ENCODE assay signal across 33 cellular contexts in the genomic region with DNA sequence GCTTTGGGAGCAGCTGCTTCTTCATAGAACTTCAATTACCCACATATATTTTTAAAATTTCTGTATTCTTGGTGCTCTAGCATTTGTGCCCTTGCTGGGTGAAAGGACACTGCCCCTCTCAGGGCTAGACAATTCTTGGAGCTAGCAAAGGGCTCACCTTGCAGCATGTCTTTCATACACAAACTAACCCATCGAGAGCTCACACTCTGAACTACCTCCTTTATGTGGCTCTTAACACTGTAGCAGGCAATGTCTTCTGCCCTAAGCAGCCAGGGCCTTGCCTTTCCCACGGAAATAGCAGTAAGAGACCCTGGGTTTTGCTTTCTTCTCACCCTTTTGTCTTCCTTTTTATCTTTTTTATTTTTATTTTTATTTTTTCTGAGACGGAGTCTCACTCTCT.
"Had no signal": no experiment of that assay in that cellular context is flagged by ENCODE, and none has a peak within 500 bp of the region (broad histone marks: within the 10 kb centered on the region; RNA-seq: fewer than 3 reads in every experiment).

No MANE protein-coding gene starts in this region.

- H3K36me3 ChIP-seq: ascending aorta, cardiac muscle cell had no signal

- H3K27me3 Mint-ChIP-seq: activated CD8-positive, alpha-beta memory T cell treated with anti-CD3 and anti-CD28 coated beads, Interleukin-2, amount 10 ng/mL, durations not matched to agents 7 days and 5 days; activated naive CD4-positive, alpha-beta T cell treated with anti-CD3 and anti-CD28 coated beads, Interleukin-2, amount 10 ng/mL, durations not matched to agents 7 days and 5 days had no signal

- H3K4me3 Mint-ChIP-seq: activated CD4-positive, alpha-beta memory T cell treated with anti-CD3 and anti-CD28 coated beads, Interleukin-2, amount 10 ng/mL, durations not matched to agents 7 days and 5 days; activated CD4-positive, alpha-beta T cell treated with anti-CD3 and anti-CD28 coated beads for 36 hours; activated CD8-positive, alpha-beta memory T cell treated with anti-CD3 and anti-CD28 coated beads, Interleukin-2, amount 10 ng/mL, durations not matched to agents 7 days and 5 days; activated CD8-positive, alpha-beta T cell treated with anti-CD3 and anti-CD28 coated beads, Interleukin-2, amount 10 ng/mL, durations not matched to agents 7 days and 5 days; activated naive CD4-positive, alpha-beta T cell treated with anti-CD3 and anti-CD28 coated beads, Interleukin-2, amount 10 ng/mL, durations not matched to agents 7 days and 5 days; activated naive CD4-positive, alpha-beta T cell treated with anti-CD3 and anti-CD28 coated beads, Interleukin-2, amount 50 U/mL, for 24 hours; activated naive CD8-positive, alpha-beta T cell; activated naive CD8-positive, alpha-beta T cell treated with anti-CD3 and anti-CD28 coated beads, Interleukin-2, amount 10 ng/mL, durations not matched to agents 7 days and 5 days; activated naive CD8-positive, alpha-beta T cell treated with anti-CD3 and anti-CD28 coated beads, Interleukin-2, amount 50 U/mL, for 24 hours; activated T-cell treated with anti-CD3 and anti-CD28 coated beads, Interleukin-2, amount 50 U/mL, for 24 hours; T-cell; T-helper 17 cell had no signal

- ATAC-seq: activated CD4-positive, alpha-beta T cell treated with anti-CD3 and anti-CD28 coated beads for 36 hours; activated CD4-positive, CD25-positive, alpha-beta regulatory T cell treated with anti-CD3 and anti-CD28 coated beads, Interleukin-2, amount 50 U/mL, for 24 hours; activated CD8-positive, alpha-beta memory T cell treated with anti-CD3 and anti-CD28 coated beads, Interleukin-2, amount 10 ng/mL, durations not matched to agents 7 days and 5 days; activated CD8-positive, alpha-beta T cell treated with anti-CD3 and anti-CD28 coated beads, Interleukin-2, amount 10 ng/mL, durations not matched to agents 7 days and 5 days; activated naive CD8-positive, alpha-beta T cell treated with anti-CD3 and anti-CD28 coated beads, Interleukin-2, amount 50 U/mL, for 24 hours; T-cell; T-helper 17 cell had no signal

- H3K36me3 Mint-ChIP-seq: activated CD8-positive, alpha-beta memory T cell treated with anti-CD3 and anti-CD28 coated beads, Interleukin-2, amount 10 ng/mL, durations not matched to agents 7 days and 5 days; activated naive CD4-positive, alpha-beta T cell treated with anti-CD3 and anti-CD28 coated beads, Interleukin-2, amount 10 ng/mL, durations not matched to agents 7 days and 5 days; activated naive CD4-positive, alpha-beta T cell treated with anti-CD3 and anti-CD28 coated beads, Interleukin-2, amount 50 U/mL, for 24 hours; activated naive CD8-positive, alpha-beta T cell; activated naive CD8-positive, alpha-beta T cell treated with anti-CD3 and anti-CD28 coated beads, Interleukin-2, amount 10 ng/mL, durations not matched to agents 7 days and 5 days; brain; T-cell had no signal

- DNase-seq: activated CD4-positive, alpha-beta memory T cell treated with anti-CD3 and anti-CD28 coated beads, Interleukin-2, amount 10 ng/mL, durations not matched to agents 7 days and 5 days; activated CD4-positive, alpha-beta T cell treated with anti-CD3 and anti-CD28 coated beads for 1 hour; activated CD4-positive, alpha-beta T cell treated with anti-CD3 and anti-CD28 coated beads for 36 hours; activated CD4-positive, alpha-beta T cell treated with anti-CD3 and anti-CD28 coated beads for 48 hours; activated CD4-positive, alpha-beta T cell treated with anti-CD3 and anti-CD28 coated beads, Interleukin-2, amount 50 U/mL, for 1 hour; activated CD4-positive, alpha-beta T cell treated with anti-CD3 and anti-CD28 coated beads, Interleukin-2, amount 50 U/mL, for 4 hours; activated CD4-positive, CD25-positive, alpha-beta regulatory T cell; activated CD8-positive, alpha-beta memory T cell treated with anti-CD3 and anti-CD28 coated beads for 24 hours; activated CD8-positive, alpha-beta memory T cell treated with anti-CD3 and anti-CD28 coated beads, Interleukin-2, amount 10 ng/mL, durations not matched to agents 7 days and 5 days; activated CD8-positive, alpha-beta memory T cell treated with anti-CD3 and anti-CD28 coated beads, Interleukin-2, amount 50 U/mL, for 48 hours; activated CD8-positive, alpha-beta T cell treated with anti-CD3 and anti-CD28 coated beads, Interleukin-2, amount 10 ng/mL, durations not matched to agents 7 days and 5 days; activated effector memory CD4-positive, alpha-beta T cell treated with Interleukin-2 at 50 U/mL for 16 hours; activated gamma-delta T cell; activated naive CD4-positive, alpha-beta T cell treated with anti-CD3 and anti-CD28 coated beads, Interleukin-2, amount 10 ng/mL, durations not matched to agents 7 days and 5 days; activated naive CD4-positive, alpha-beta T cell treated with Interleukin-2 at 50 U/mL for 16 hours; activated naive CD8-positive, alpha-beta T cell treated with anti-CD3 and anti-CD28 coated beads, Interleukin-2, amount 10 ng/mL, durations not matched to agents 7 days and 5 days; activated naive CD8-positive, alpha-beta T cell treated with anti-CD3 and anti-CD28 coated beads, Interleukin-2, amount 50 U/mL, for 24 hours; activated T-cell treated with anti-CD3 and anti-CD28 coated beads, Interleukin-2, amount 50 U/mL, for 24 hours; activated T-cell treated with anti-CD3 and anti-CD28 coated beads, Interleukin-2, amount 50 U/mL, for 48 hours; amygdala; anterior cingulate cortex; caudate nucleus; T-cell; T-helper 17 cell; T1000 had no signal

- H3K27ac ChIP-seq: ascending aorta, cardiac muscle cell, VCaP had no signal

- H3K27me3 ChIP-seq: ascending aorta, cardiac muscle cell had no signal

- H3K27ac Mint-ChIP-seq: activated CD4-positive, alpha-beta memory T cell treated with anti-CD3 and anti-CD28 coated beads, Interleukin-2, amount 10 ng/mL, durations not matched to agents 7 days and 5 days; activated CD4-positive, alpha-beta T cell treated with anti-CD3 and anti-CD28 coated beads for 36 hours; activated CD8-positive, alpha-beta memory T cell treated with anti-CD3 and anti-CD28 coated beads, Interleukin-2, amount 10 ng/mL, durations not matched to agents 7 days and 5 days; activated CD8-positive, alpha-beta T cell treated with anti-CD3 and anti-CD28 coated beads, Interleukin-2, amount 10 ng/mL, durations not matched to agents 7 days and 5 days; activated naive CD4-positive, alpha-beta T cell treated with anti-CD3 and anti-CD28 coated beads, Interleukin-2, amount 10 ng/mL, durations not matched to agents 7 days and 5 days; activated naive CD4-positive, alpha-beta T cell treated with anti-CD3 and anti-CD28 coated beads, Interleukin-2, amount 50 U/mL, for 24 hours; activated naive CD8-positive, alpha-beta T cell; activated naive CD8-positive, alpha-beta T cell treated with anti-CD3 and anti-CD28 coated beads, Interleukin-2, amount 10 ng/mL, durations not matched to agents 7 days and 5 days; activated naive CD8-positive, alpha-beta T cell treated with anti-CD3 and anti-CD28 coated beads, Interleukin-2, amount 50 U/mL, for 24 hours; activated T-cell treated with anti-CD3 and anti-CD28 coated beads, Interleukin-2, amount 50 U/mL, for 24 hours; activated T-helper 2 cell treated with anti-CD3 and anti-CD28 coated beads, Interferon-gamma antibody, Interleukin-2, Interleukin-4, amounts not matched to agents 10 μg/mL and 5 μg/mL and 100 μg/mL, durations not matched to agents 14 hours and 24 hours and 36 hours; T-cell; T-helper 17 cell had no signal

- H3K4me1 ChIP-seq: ascending aorta had no signal

- H3K4me3 ChIP-seq: ascending aorta, cardiac muscle cell had no signal

- H3K9me3 Mint-ChIP-seq: activated CD4-positive, alpha-beta memory T cell treated with anti-CD3 and anti-CD28 coated beads, Interleukin-2, amount 10 ng/mL, durations not matched to agents 7 days and 5 days; activated naive CD4-positive, alpha-beta T cell treated with anti-CD3 and anti-CD28 coated beads, Interleukin-2, amount 10 ng/mL, durations not matched to agents 7 days and 5 days; activated naive CD4-positive, alpha-beta T cell treated with anti-CD3 and anti-CD28 coated beads, Interleukin-2, amount 50 U/mL, for 24 hours; activated naive CD8-positive, alpha-beta T cell treated with anti-CD3 and anti-CD28 coated beads, Interleukin-2, amount 10 ng/mL, durations not matched to agents 7 days and 5 days; activated naive CD8-positive, alpha-beta T cell treated with anti-CD3 and anti-CD28 coated beads, Interleukin-2, amount 50 U/mL, for 24 hours; activated T-cell treated with anti-CD3 and anti-CD28 coated beads, Interleukin-2, amount 50 U/mL, for 24 hours; activated T-helper 2 cell treated with anti-CD3 and anti-CD28 coated beads, Interferon-gamma antibody, Interleukin-2, Interleukin-4, amounts not matched to agents 10 μg/mL and 5 μg/mL and 100 μg/mL, durations not matched to agents 14 hours and 24 hours and 36 hours; brain; T-cell had no signal

- H3K4me1 Mint-ChIP-seq: activated CD4-positive, alpha-beta memory T cell treated with anti-CD3 and anti-CD28 coated beads, Interleukin-2, amount 10 ng/mL, durations not matched to agents 7 days and 5 days; activated CD4-positive, alpha-beta T cell treated with anti-CD3 and anti-CD28 coated beads for 36 hours; activated CD8-positive, alpha-beta memory T cell treated with anti-CD3 and anti-CD28 coated beads, Interleukin-2, amount 10 ng/mL, durations not matched to agents 7 days and 5 days; activated naive CD4-positive, alpha-beta T cell treated with anti-CD3 and anti-CD28 coated beads, Interleukin-2, amount 10 ng/mL, durations not matched to agents 7 days and 5 days; activated naive CD4-positive, alpha-beta T cell treated with anti-CD3 and anti-CD28 coated beads, Interleukin-2, amount 50 U/mL, for 24 hours; activated naive CD8-positive, alpha-beta T cell treated with anti-CD3 and anti-CD28 coated beads, Interleukin-2, amount 10 ng/mL, durations not matched to agents 7 days and 5 days; activated naive CD8-positive, alpha-beta T cell treated with anti-CD3 and anti-CD28 coated beads, Interleukin-2, amount 50 U/mL, for 24 hours; T-cell; T-helper 17 cell had no signal
